ENCODE assay signal across 1 cellular context in the genomic region with DNA sequence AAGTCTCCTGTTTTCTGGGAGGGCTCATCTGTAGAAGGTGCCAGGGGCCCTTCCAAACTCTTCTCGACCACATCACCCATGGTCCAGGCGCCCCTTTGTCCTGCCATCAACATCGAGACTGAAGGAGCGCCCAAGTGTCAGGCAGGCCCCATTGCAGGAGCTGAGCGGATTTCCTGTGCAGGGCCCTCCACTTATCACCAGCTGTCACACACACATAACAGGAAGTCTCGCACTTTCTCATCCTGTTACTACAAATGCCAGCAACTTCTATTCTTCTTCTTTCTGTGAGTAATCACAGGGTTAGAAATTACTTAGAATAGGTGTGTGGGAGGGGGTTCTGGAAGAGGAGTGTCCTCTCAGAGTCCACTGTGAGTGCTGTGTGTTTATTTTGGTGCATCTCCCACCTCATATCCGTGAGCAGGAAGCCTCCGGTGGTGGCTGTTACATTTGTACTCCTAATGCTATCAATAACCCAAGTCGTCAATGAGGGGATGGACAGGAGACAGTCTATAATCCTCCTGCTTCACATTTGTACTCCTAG.
TF ChIP-seq lines count a peak whose summit lies in the region.

A gene with protein sequence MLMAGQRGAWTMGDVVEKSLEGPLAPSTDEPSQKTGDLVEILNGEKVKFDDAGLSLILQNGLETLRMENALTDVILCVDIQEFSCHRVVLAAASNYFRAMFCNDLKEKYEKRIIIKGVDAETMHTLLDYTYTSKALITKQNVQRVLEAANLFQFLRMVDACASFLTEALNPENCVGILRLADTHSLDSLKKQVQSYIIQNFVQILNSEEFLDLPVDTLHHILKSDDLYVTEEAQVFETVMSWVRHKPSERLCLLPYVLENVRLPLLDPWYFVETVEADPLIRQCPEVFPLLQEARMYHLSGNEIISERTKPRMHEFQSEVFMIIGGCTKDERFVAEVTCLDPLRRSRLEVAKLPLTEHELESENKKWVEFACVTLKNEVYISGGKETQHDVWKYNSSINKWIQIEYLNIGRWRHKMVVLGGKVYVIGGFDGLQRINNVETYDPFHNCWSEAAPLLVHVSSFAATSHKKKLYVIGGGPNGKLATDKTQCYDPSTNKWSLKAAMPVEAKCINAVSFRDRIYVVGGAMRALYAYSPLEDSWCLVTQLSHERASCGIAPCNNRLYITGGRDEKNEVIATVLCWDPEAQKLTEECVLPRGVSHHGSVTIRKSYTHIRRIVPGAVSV (minus strand): TSS at position 166 of the 541 bp plus-strand sequence. CDS start 53 bp downstream, at position 113.

TF ChIP-seq in K562, 482 proteins besides CTCF, POLR2A, EP300 and RAD21 (continued from another document):
- TF ChIP-seq, protein P1, sequence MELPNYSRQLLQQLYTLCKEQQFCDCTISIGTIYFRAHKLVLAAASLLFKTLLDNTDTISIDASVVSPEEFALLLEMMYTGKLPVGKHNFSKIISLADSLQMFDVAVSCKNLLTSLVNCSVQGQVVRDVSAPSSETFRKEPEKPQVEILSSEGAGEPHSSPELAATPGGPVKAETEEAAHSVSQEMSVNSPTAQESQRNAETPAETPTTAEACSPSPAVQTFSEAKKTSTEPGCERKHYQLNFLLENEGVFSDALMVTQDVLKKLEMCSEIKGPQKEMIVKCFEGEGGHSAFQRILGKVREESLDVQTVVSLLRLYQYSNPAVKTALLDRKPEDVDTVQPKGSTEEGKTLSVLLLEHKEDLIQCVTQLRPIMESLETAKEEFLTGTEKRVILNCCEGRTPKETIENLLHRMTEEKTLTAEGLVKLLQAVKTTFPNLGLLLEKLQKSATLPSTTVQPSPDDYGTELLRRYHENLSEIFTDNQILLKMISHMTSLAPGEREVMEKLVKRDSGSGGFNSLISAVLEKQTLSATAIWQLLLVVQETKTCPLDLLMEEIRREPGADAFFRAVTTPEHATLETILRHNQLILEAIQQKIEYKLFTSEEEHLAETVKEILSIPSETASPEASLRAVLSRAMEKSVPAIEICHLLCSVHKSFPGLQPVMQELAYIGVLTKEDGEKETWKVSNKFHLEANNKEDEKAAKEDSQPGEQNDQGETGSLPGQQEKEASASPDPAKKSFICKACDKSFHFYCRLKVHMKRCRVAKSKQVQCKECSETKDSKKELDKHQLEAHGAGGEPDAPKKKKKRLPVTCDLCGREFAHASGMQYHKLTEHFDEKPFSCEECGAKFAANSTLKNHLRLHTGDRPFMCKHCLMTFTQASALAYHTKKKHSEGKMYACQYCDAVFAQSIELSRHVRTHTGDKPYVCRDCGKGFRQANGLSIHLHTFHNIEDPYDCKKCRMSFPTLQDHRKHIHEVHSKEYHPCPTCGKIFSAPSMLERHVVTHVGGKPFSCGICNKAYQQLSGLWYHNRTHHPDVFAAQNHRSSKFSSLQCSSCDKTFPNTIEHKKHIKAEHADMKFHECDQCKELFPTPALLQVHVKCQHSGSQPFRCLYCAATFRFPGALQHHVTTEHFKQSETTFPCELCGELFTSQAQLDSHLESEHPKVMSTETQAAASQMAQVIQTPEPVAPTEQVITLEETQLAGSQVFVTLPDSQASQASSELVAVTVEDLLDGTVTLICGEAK (IDR thresholded peaks at IDR 0.05), result peak; percentile 72
- TF ChIP-seq, protein P1 (CRISPR knock-in tag; IDR thresholded peaks at IDR 0.05), result no peak
- TF ChIP-seq, protein P2, sequence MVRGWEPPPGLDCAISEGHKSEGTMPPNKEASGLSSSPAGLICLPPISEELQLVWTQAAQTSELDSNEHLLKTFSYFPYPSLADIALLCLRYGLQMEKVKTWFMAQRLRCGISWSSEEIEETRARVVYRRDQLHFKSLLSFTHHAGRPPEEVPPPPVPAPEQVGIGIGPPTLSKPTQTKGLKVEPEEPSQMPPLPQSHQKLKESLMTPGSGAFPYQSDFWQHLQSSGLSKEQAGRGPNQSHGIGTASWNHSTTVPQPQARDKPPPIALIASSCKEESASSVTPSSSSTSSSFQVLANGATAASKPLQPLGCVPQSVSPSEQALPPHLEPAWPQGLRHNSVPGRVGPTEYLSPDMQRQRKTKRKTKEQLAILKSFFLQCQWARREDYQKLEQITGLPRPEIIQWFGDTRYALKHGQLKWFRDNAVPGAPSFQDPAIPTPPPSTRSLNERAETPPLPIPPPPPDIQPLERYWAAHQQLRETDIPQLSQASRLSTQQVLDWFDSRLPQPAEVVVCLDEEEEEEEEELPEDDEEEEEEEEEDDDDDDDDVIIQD (CRISPR knock-in tag; IDR thresholded peaks at IDR 0.05), result no peak
